8 cellular contexts compared by ENCODE assay signal in the genomic region with DNA sequence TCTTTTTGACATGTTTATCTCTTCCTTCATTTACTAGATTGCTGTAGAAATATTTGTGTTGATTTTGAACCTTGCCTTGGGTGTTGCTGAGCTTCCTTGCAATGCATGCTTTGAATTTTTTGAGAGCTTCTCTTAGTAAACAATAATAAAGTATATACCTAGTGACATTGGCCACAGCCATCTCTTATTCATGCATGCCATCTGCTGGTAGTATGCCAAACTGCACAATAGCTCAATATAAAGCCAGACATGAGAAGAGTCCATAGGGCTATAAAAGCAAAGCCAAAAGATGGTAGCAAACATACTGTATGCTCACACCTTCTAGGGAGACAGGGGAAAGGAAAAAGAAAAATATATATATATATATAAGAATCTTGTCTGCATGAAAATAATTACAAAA. TPM values are rescaled to one million over a fixed set of nuclear protein-coding genes. Genes with fewer than 3 reads are reported as not detected.
DNase-seq lines count a peak whose midpoint lies in the region; ATAC-seq and TF ChIP-seq lines count a peak whose summit lies in the region.

No MANE protein-coding gene starts in this region.

- H3F3A ChIP-seq in DOHH2 (ENCODE audit: control insufficient read depth, insufficient read depth) = no peaks in the 10 kb centered on the region

- H3K27ac ChIP-seq in DOHH2 (ENCODE audit: low read depth, low read length) (no peak overlapping the region), ascending aorta (no peak overlapping the region), transverse colon (no peak overlapping the region)

- H3K9me3 ChIP-seq in DOHH2 (ENCODE audit: control insufficient read depth, insufficient read depth, low read length) = peaks cover under 1% of the 10 kb centered on the region; the same call in 1 of the 2 replicates
- H3K9me3 ChIP-seq in ascending aorta = peaks cover 21 to 50% of the 10 kb centered on the region in 2 donors
- peaks cover 0 to 9% of the 10 kb centered on the region in 2 donors for H3K9me3 ChIP-seq in transverse colon

- H3K4me3 ChIP-seq in DOHH2 (ENCODE audit: low read length) (no peak overlapping the region), ascending aorta (no peak overlapping the region), transverse colon (no peak overlapping the region)

- no peaks in the 10 kb centered on the region for H3K79me2 ChIP-seq in DOHH2 (ENCODE audit: control insufficient read depth, low read length)

- no peaks in the 10 kb centered on the region for H4K20me1 ChIP-seq in DOHH2 (ENCODE audit: control insufficient read depth, insufficient read depth, low read depth, low read length)

- DNase-seq in HuH-7 (ENCODE audit: low spot score) (peak; percentile 63), OCI-M1 (lab: John Stamatoyannopoulos, UW) (peak; percentile 92), ascending aorta (ENCODE audit: low spot score in 2 of 2) (no peak), left lobe of liver (ENCODE audit: low spot score) (no peak), transverse colon (peak; percentile 54)

- H3K4me1 ChIP-seq in DOHH2 (ENCODE audit: control insufficient read depth, low read length) = peaks cover under 1% of the 10 kb centered on the region
- H3K4me1 ChIP-seq in ascending aorta = no peaks in the 10 kb centered on the region
- peaks cover 0 to 3% (median 0%) of the 10 kb centered on the region in 4 donors for H3K4me1 ChIP-seq in transverse colon

- peak; percentile 74 for TF ChIP-seq CTCF in DOHH2 (IDR thresholded peaks at IDR 0.05; ENCODE audit: low read depth, low read length, poor library complexity, severe bottlenecking)
- TF ChIP-seq CTCF in ascending aorta (IDR thresholded peaks at IDR 0.05) = peak in 2 of 3 experiments; percentile 20 to 24
- TF ChIP-seq CTCF in transverse colon (IDR thresholded peaks at IDR 0.05) = peak; percentile 49 to 73 (median 65)

- TF ChIP-seq EP300 in transverse colon (IDR thresholded peaks at IDR 0.05; ENCODE audit: low read depth) = no peak

- H3K9me2 ChIP-seq in DOHH2 (replicated peaks; ENCODE audit: control insufficient read depth, low read length) = no peaks in the 10 kb centered on the region

- H3K36me3 ChIP-seq in DOHH2 (ENCODE audit: control insufficient read depth, low read length) (no peaks in the 10 kb centered on the region), ascending aorta (no peaks in the 10 kb centered on the region), transverse colon (no peaks in the 10 kb centered on the region)

- peak; percentile 91 for ATAC-seq in left lobe of liver
- ATAC-seq in GM18873 (IDR thresholded peaks at IDR 0.05; ENCODE audit: low FRiP score, unreplicated experiment) = no peak
- ATAC-seq in GM21737 (IDR thresholded peaks at IDR 0.05; ENCODE audit: unreplicated experiment) = no peak

- in situ Hi-C loops in transverse colon (cut with MboI; ENCODE audit: low pct_ligation_motif_present in 1 of 4, low pct_unique_long_range_greater_than_20kb in 1 of 4, low sequenced_read_pairs in 3 of 4) = loop anchor here in 1 of 4 donors (25.0 kb wide), 1 partner anchor 271 kb away; no protein-coding TSS in a partner anchor

- intact Hi-C loops in ascending aorta (cut with DNase I) = no loop called here
- intact Hi-C loops in transverse colon (cut with DNase I; ENCODE audit: low total_unique reads) = no loop called here

- H3K4me2 ChIP-seq in DOHH2 (ENCODE audit: low read length) = no peak overlapping the region

- H3K27me3 ChIP-seq in DOHH2 (ENCODE audit: control insufficient read depth, low read length) (no peaks in the 10 kb centered on the region; the same call in 1 of the 2 replicates), ascending aorta (no peaks in the 10 kb centered on the region), transverse colon (no peaks in the 10 kb centered on the region)

- TF ChIP-seq POLR2A in transverse colon (IDR thresholded peaks at IDR 0.05) = no peak

RNA-seq across cellular contexts. Expression of a gene that starts 18.9 kb away (rescaled TPM):
- total RNA-seq in ascending aorta (13.3 TPM), left lobe of liver (4.3 TPM), transverse colon (10 to 100 TPM in 3 of 4 donors, 1 to 10 TPM in 1; 8.2 to 15.2 (median 12.6) TPM)

RNA-seq across cellular contexts. Expression of a gene that starts 59.8 kb away (rescaled TPM):
- 0.43 TPM for total RNA-seq in ascending aorta
- total RNA-seq in left lobe of liver = 1.2 TPM
- 10 to 100 TPM in 1 of 4 donors, 1 to 10 TPM in 2, not detected in 1; 1.5 to 10.8 (median 5.2) TPM for total RNA-seq in transverse colon

Comparison
In these comparisons a context has a peak if more than half of its experiments do, and no peak if none do; other contexts are left out.
1. CTCF ChIP-seq: peak in every context shown above with its lines; median percentile 74 in DOHH2; 65 in transverse colon; 22 in ascending aorta.
2. DNase-seq: peak in HuH-7 (single experiment), OCI-M1 (single experiment) and transverse colon (single experiment); none in ascending aorta (0 of 2) and left lobe of liver (single experiment).